In genomic region chr21:44012474-44013379, GRCh38 we compare ENCODE assay signal across 8 cellular contexts. TPM values are rescaled to one million over a fixed set of nuclear protein-coding genes. Genes with fewer than 3 reads are reported as not detected.
DNase-seq lines count a peak whose midpoint lies in the region; ATAC-seq and TF ChIP-seq lines count a peak whose summit lies in the region.

No MANE protein-coding gene starts in this region.

- H3K4me2 ChIP-seq in IMR-90 (ENCODE audit: low read depth, low read length) = peak overlapping the region; percentile 81

- no peak overlapping the region for H4K91ac ChIP-seq in IMR-90 (ENCODE audit: insufficient read depth, low read depth, low read length)

- H2AFZ ChIP-seq in IMR-90 (replicated peaks; ENCODE audit: low read length, poor library complexity) = peak overlapping the region; percentile 95

- H4K5ac ChIP-seq in IMR-90 (ENCODE audit: low read depth, low read length) = no peak overlapping the region

- peaks cover 37% of the 10 kb centered on the region for H4K20me1 ChIP-seq in IMR-90 (ENCODE audit: insufficient read depth, low read length)

- H3K4me1 ChIP-seq in IMR-90 (ENCODE audit: control insufficient read depth, insufficient read depth, low read length) (peaks cover 7% of the 10 kb centered on the region; the same call in 1 of the 2 replicates), gastrocnemius medialis (peaks cover 36 to 47% of the 10 kb centered on the region in 2 donors)

- H2AK5ac ChIP-seq in IMR-90 (ENCODE audit: low read depth, low read length) = no peak overlapping the region

- TF ChIP-seq RAD21 in IMR-90 (IDR thresholded peaks at IDR 0.05; ENCODE audit: low read length) = no peak

- peak overlapping the region; percentile 90 for H3K4me3 Mint-ChIP-seq in T-helper 1 cell treated with Interleukin-12 subunit alpha and Interleukin-12 subunit beta and Interleukin-4 antibody, amounts not matched to agents 30 μg/mL and 1 μg/mL, for 36 hours

- no peak overlapping the region for H2BK15ac ChIP-seq in IMR-90 (ENCODE audit: low read depth, low read length)

- peak overlapping the region; percentile 18 for H3K23ac ChIP-seq in IMR-90 (ENCODE audit: low read depth, low read length)

- peak overlapping the region; percentile 47; the same call in 1 of the 2 replicates for H3K4ac ChIP-seq in IMR-90 (ENCODE audit: low read depth, low read length)

- POLR2A ChIA-PET in IMR-90 (lab: Charles Lee; ENCODE audit: unreplicated experiment) = interaction anchor here (0.8 kb wide), 1 partner anchor 35 kb away, joined by 5 read pairs; no protein-coding TSS in a partner anchor

- no peaks in the 10 kb centered on the region for H3K27me3 ChIP-seq in IMR-90 (ENCODE audit: control insufficient read depth, insufficient read depth, low read length)
- no peaks in the 10 kb centered on the region for H3K27me3 ChIP-seq in gastrocnemius medialis

- H3K27ac ChIP-seq in IMR-90 (ENCODE audit: insufficient read depth, low read length) (peak overlapping the region; percentile 38; the same call in 1 of the 2 replicates), angular gyrus (ENCODE audit: low read depth, low read length) (peak overlapping the region; percentile 11), gastrocnemius medialis (peak overlapping the region; percentile 84 to 98 (median 98))

- H2BK5ac ChIP-seq in IMR-90 (ENCODE audit: low read depth, low read length, poor library complexity, severe bottlenecking) = peak overlapping the region; percentile 23

- dilution Hi-C loops in IMR-90 (cut with HindIII; ENCODE audit: low sequenced_read_pairs, unreplicated experiment) = no loop called here

- H3K27ac Mint-ChIP-seq in T-helper 1 cell treated with Interleukin-12 subunit alpha and Interleukin-12 subunit beta and Interleukin-4 antibody, amounts not matched to agents 30 μg/mL and 1 μg/mL, for 36 hours = peak overlapping the region; percentile 88

- no peak overlapping the region for H2BK120ac ChIP-seq in IMR-90 (ENCODE audit: low read depth, low read length)

- ATAC-seq in GM21447 (IDR thresholded peaks at IDR 0.05; ENCODE audit: unreplicated experiment) (peak; percentile 59), IMR-90 (ENCODE audit: low read depth) (peak; percentile 50), gastrocnemius medialis (peak; percentile 53 to 54)

- CTCF ChIA-PET in IMR-90 (lab: Yijun Ruan, JAX) = no interaction called here

- H3K4me1 Mint-ChIP-seq in T-helper 1 cell treated with Interleukin-12 subunit alpha and Interleukin-12 subunit beta and Interleukin-4 antibody, amounts not matched to agents 30 μg/mL and 1 μg/mL, for 36 hours (ENCODE audit: low read depth) = peaks cover 49% of the 10 kb centered on the region

- peaks cover 14% of the 10 kb centered on the region for H3K36me3 Mint-ChIP-seq in T-helper 1 cell treated with Interleukin-12 subunit alpha and Interleukin-12 subunit beta and Interleukin-4 antibody, amounts not matched to agents 30 μg/mL and 1 μg/mL, for 36 hours (ENCODE audit: low read depth)

- no peak overlapping the region for H3K18ac ChIP-seq in IMR-90 (ENCODE audit: low read depth, low read length)

- H3K14ac ChIP-seq in IMR-90 (replicated peaks; ENCODE audit: low read depth, low read length) = peak overlapping the region; percentile 66

- DNase-seq in DMS 273 treated with DMSO at 0.1 percent for 48 hours (lab: John Stamatoyannopoulos, UW) = peak; percentile 10
- peak; percentile 13 for DNase-seq in IMR-90
- peak in 39 of 51 donors; percentile 20 to 84 (median 58) for DNase-seq in hypothalamus (lab: John Stamatoyannopoulos, UW)
- peak; percentile 23 to 36 for DNase-seq in gastrocnemius medialis
- DNase-seq in NCI-H774 (lab: John Stamatoyannopoulos, UW) = no peak

- H3K79me1 ChIP-seq in IMR-90 (ENCODE audit: low read depth in 1 of 2, low read length in 2 of 2) = peaks cover 10 to 37% of the 10 kb centered on the region in 2 experiments

- TF ChIP-seq POLR2A in IMR-90 (IDR thresholded peaks at IDR 0.05; ENCODE audit: low read depth, low read length) = no peak
- no peak for TF ChIP-seq POLR2A in gastrocnemius medialis (IDR thresholded peaks at IDR 0.05)

- H3K9me1 ChIP-seq in IMR-90 (ENCODE audit: insufficient read depth, low read length) = peaks cover 7% of the 10 kb centered on the region; the same call in 1 of the 2 replicates

- H3K9me3 ChIP-seq in IMR-90 (ENCODE audit: control insufficient read depth, insufficient read depth, low read length) (no peaks in the 10 kb centered on the region), gastrocnemius medialis (no peaks in the 10 kb centered on the region)

- H3K4me3 ChIP-seq in IMR-90 (ENCODE audit: insufficient read depth, low read depth, low read length) (peak overlapping the region; percentile 92), gastrocnemius medialis (peak overlapping the region; percentile 69 to 96 (median 90))

- peak overlapping the region; percentile 66 for H3K9ac ChIP-seq in IMR-90 (ENCODE audit: low read depth, low read length)

- peak overlapping the region; percentile 75 for H2AK9ac ChIP-seq in IMR-90 (replicated peaks; ENCODE audit: low read depth, low read length, poor library complexity)

- H3K56ac ChIP-seq in IMR-90 (ENCODE audit: extremely low read depth, insufficient read depth, low read length) = no peak overlapping the region; the same call in 1 of the 2 replicates

- no peaks in the 10 kb centered on the region for H3K9me3 Mint-ChIP-seq in T-helper 1 cell treated with Interleukin-12 subunit alpha and Interleukin-12 subunit beta and Interleukin-4 antibody, amounts not matched to agents 30 μg/mL and 1 μg/mL, for 36 hours

- intact Hi-C loops in IMR-90 (cut with micrococcal nuclease) = loop anchor here (5.0 kb wide), 1 partner anchor 40 kb away; no protein-coding TSS in a partner anchor
- intact Hi-C loops in gastrocnemius medialis (cut with DNase I; ENCODE audit: low total_unique reads) = loop anchor here (2.0 kb wide), 1 partner anchor 326 kb away; the partner anchor contains the start of gene CFAP410

- BruUV-seq in IMR-90 (replicated peaks; lab: Mats Ljungman, UMichigan) = no TSS peak

- no peaks in the 10 kb centered on the region for H3K27me3 Mint-ChIP-seq in T-helper 1 cell treated with Interleukin-12 subunit alpha and Interleukin-12 subunit beta and Interleukin-4 antibody, amounts not matched to agents 30 μg/mL and 1 μg/mL, for 36 hours (ENCODE audit: low read depth)

- H3K36me3 ChIP-seq in IMR-90 (ENCODE audit: control insufficient read depth, insufficient read depth, low read length) = no peaks in the 10 kb centered on the region
- H3K36me3 ChIP-seq in gastrocnemius medialis = no peaks in the 10 kb centered on the region

- no peak overlapping the region for H2BK20ac ChIP-seq in IMR-90 (ENCODE audit: low read depth, low read length)

- TF ChIP-seq CTCF in IMR-90 (conservative IDR thresholded peaks at IDR 0.05; ENCODE audit: low read depth, low read length) (0 out of 2 replicates have a peak, but pooled peaks have one; percentile 10), gastrocnemius medialis (IDR thresholded peaks at IDR 0.05 in 4 of 5, conservative IDR thresholded peaks at IDR 0.05 in 1 of 5) (peak in 1 of 5 experiments; percentile 18)

- in situ Hi-C loops in IMR-90 (cut with MboI; ENCODE audit: low sequenced_read_pairs) (no loop called here), gastrocnemius medialis (cut with MboI; ENCODE audit: low sequenced_read_pairs in 4 of 4) (no loop called here)

- 0% methylated on average over 18 of the region's 87 CpGs; no CpG with 5 or more reads in 1 of the 2 experiments for WGBS in IMR-90 (ENCODE audit: extremely low coverage in 2 of 2, insufficient read length in 1 of 2), 2 experiments

- H4K8ac ChIP-seq in IMR-90 (ENCODE audit: low read depth in 2 of 2, low read length in 2 of 2) = no peak overlapping the region; a peak in 2 of 4 replicates

TF ChIP-seq in IMR-90, 13 proteins besides CTCF, POLR2A, EP300 and RAD21:
- TF ChIP-seq NFE2L2 (IDR thresholded peaks at IDR 0.05; ENCODE audit: low read depth, low read length) = no peak
- no peak for TF ChIP-seq RCOR1 (IDR thresholded peaks at IDR 0.05; ENCODE audit: insufficient replicate concordance, low read length)
- no peak for TF ChIP-seq CEBPB (IDR thresholded peaks at IDR 0.05; ENCODE audit: low read depth, low read length)
- TF ChIP-seq USF2 (IDR thresholded peaks at IDR 0.05; ENCODE audit: low read depth, low read length) = no peak
- no peak for TF ChIP-seq BHLHE40 (IDR thresholded peaks at IDR 0.05; ENCODE audit: low read depth, low read length)
- TF ChIP-seq SMC3 (IDR thresholded peaks at IDR 0.05; ENCODE audit: low read depth, low read length) = no peak
- TF ChIP-seq CHD1 (IDR thresholded peaks at IDR 0.05; ENCODE audit: low read depth, low read length) = no peak; the same call in none of the 2 replicates
- TF ChIP-seq MAFK (IDR thresholded peaks at IDR 0.05; ENCODE audit: low read depth, low read length) = no peak
- no peak; the same call in 1 of the 2 replicates for TF ChIP-seq MAZ (IDR thresholded peaks at IDR 0.05; ENCODE audit: borderline replicate concordance, low read depth, low read length)
- no peak for TF ChIP-seq ELK1 (IDR thresholded peaks at IDR 0.05; ENCODE audit: borderline replicate concordance, low read depth, low read length)
- no peak for TF ChIP-seq MXI1 (IDR thresholded peaks at IDR 0.05; ENCODE audit: borderline replicate concordance, low read depth, low read length)
- no peak for TF ChIP-seq RFX5 (IDR thresholded peaks at IDR 0.05; ENCODE audit: low read depth, low read length)
- no peak for TF ChIP-seq FOS (IDR thresholded peaks at IDR 0.05; ENCODE audit: low read depth, low read length)

RNA-seq across cellular contexts. Expression of gene TRAPPC10, which starts 0.6 kb away (rescaled TPM):
- total RNA-seq in IMR-90 (2012; rRNA removed) (18.1 and 18.3 TPM in 2 replicates), gastrocnemius medialis (10 to 100 TPM; 17.9 to 32.9 (median 23.1) TPM)
- polyA plus RNA-seq in IMR-90 (2012; rRNA removed) = 17.8 and 18.3 TPM in 2 replicates
- 7.7 and 8.1 TPM in 2 replicates for polyA plus RNA-seq in IMR-90 (2012; cell fraction: cytosol; rRNA removed)
- 46.4 and 51.4 TPM in 2 replicates for polyA plus RNA-seq in IMR-90 (2012; cell fraction: nucleus; rRNA removed; ENCODE audit: low replicate concordance)

Comparison
In these comparisons a context has a peak if more than half of its experiments do, and no peak if none do; other contexts are left out.
1. H3K27ac ChIP-seq: peak in every context shown above with its lines; median percentile 98 in gastrocnemius medialis; 38 in IMR-90; 11 in angular gyrus.